In genomic region chr4:26636458-26636857, GRCh38 we compare ENCODE assay signal across 26 cellular contexts. TPM values are rescaled to one million over a fixed set of nuclear protein-coding genes. Genes with fewer than 3 reads are reported as not detected.
A peak's percentile ranks its signal among the peaks of the same experiment; 100 is the strongest.
DNase-seq lines count a peak whose midpoint lies in the region; ATAC-seq, FAIRE-seq and TF ChIP-seq lines count a peak whose summit lies in the region.
"Had no signal": no experiment of that assay in that cellular context is flagged by ENCODE, and none has a peak within 500 bp of the region (broad histone marks: within the 10 kb centered on the region; RNA-seq: fewer than 3 reads in every experiment).

No MANE protein-coding gene starts in this region.

- no peaks in the 10 kb centered on the region for H3K27me3 ChIP-seq in HepG2 (ENCODE audit: control insufficient read depth in 1 of 2, insufficient read depth in 2 of 2, low read length in 2 of 2)
- no peaks in the 10 kb centered on the region for H3K27me3 ChIP-seq in right lobe of liver
- H3K27me3 ChIP-seq in small intestine (ENCODE audit: control insufficient read depth in 2 of 2, insufficient read depth in 2 of 2, low read length in 2 of 2), result no peaks in the 10 kb centered on the region
- H3K27me3 ChIP-seq: BE2C; BLaER1 treated with 17β-estradiol and CSF1 and Interleukin-3, amounts not matched to agents 10 nM and 100 nM had no signal

- no peak for TF ChIP-seq CTCF in HepG2 (CRISPR knock-in tag; IDR thresholded peaks at IDR 0.05)
- no peak for TF ChIP-seq CTCF in right lobe of liver (IDR thresholded peaks at IDR 0.05)

- in situ Hi-C loops in HepG2 (cut with HindIII; ENCODE audit: extremely low pct_ligation_motif_present, low pct_unique_long_range_greater_than_20kb), result no loop called here

- TF ChIP-seq POLR2A in HepG2 (IDR thresholded peaks at IDR 0.05; ENCODE audit: insufficient read depth in 1 of 2, low read depth in 2 of 2, low read length in 2 of 2) (no peak), right lobe of liver (IDR thresholded peaks at IDR 0.05) (no peak)

- CTCF ChIA-PET in HepG2 (lab: Yijun Ruan, JAX; ENCODE audit: low intra/inter-chr PET ratio, low total read pairs), result no interaction called here

- no peak for TF ChIP-seq RAD21 in HepG2 (CRISPR knock-in tag; IDR thresholded peaks at IDR 0.05)

- H2AFZ ChIP-seq in HepG2 (ENCODE audit: low read length), result no peak overlapping the region
- H2AFZ ChIP-seq: GM23248 had no signal

- FAIRE-seq in HepG2 (lab: Jason Lieb, UNC) (no peak), colon (lab: Jason Lieb, UNC) (peak; percentile 78), islet of Langerhans (lab: Jason Lieb, UNC) (peak; percentile 92), small intestine (lab: Jason Lieb, UNC) (peak; percentile 81)
- FAIRE-seq: A549, D721Med, GM12878, H1 had no signal

- no peaks in the 10 kb centered on the region for H3K79me2 ChIP-seq in HepG2 (ENCODE audit: insufficient read depth, low read length)

- no peaks in the 10 kb centered on the region for H4K20me1 ChIP-seq in HepG2 (ENCODE audit: insufficient read depth, low read length)
- H4K20me1 ChIP-seq: BLaER1 treated with 17β-estradiol and CSF1 and Interleukin-3, amounts not matched to agents 10 nM and 100 nM had no signal

- intact Hi-C loops in HepG2 (cut with micrococcal nuclease; ENCODE audit: unreplicated experiment), result no loop called here
- intact Hi-C loops in right lobe of liver (cut with DNase I), result no loop called here

- H3K4me1 ChIP-seq in HepG2 (ENCODE audit: insufficient read depth, low read length) (no peaks in the 10 kb centered on the region), right lobe of liver (no peaks in the 10 kb centered on the region), small intestine (ENCODE audit: control insufficient read depth in 2 of 2, insufficient read depth in 1 of 2, low read depth in 1 of 2, low read length in 1 of 2) (no peaks in the 10 kb centered on the region)
- H3K4me1 ChIP-seq: A549; BE2C; BLaER1 treated with 17β-estradiol and CSF1 and Interleukin-3, amounts not matched to agents 10 nM and 100 nM had no signal

- no peak for DNase-seq in HepG2 (ENCODE audit: low spot score)
- DNase-seq in right lobe of liver, result no peak
- no peak for DNase-seq in small intestine
- DNase-seq in NCI-H82 (lab: John Stamatoyannopoulos, UW), result no peak
- DNase-seq: ACHN; AML-193; BE2C; CD4-positive, alpha-beta T cell; CD8-positive, alpha-beta memory T cell; DMS 273 treated with DMSO at 0.1 percent for 48 hours; DMS79; EL; GDM1; GM23248; H7; HCEC 1CT had no signal

- no peak overlapping the region for H3K9ac ChIP-seq in HepG2 (ENCODE audit: insufficient read depth, low read depth, low read length)
- H3K9ac ChIP-seq: BLaER1 treated with 17β-estradiol and CSF1 and Interleukin-3, amounts not matched to agents 10 nM and 100 nM; GM23248 had no signal

- TF ChIP-seq EP300 in HepG2 (IDR thresholded peaks at IDR 0.05; ENCODE audit: low read depth in 2 of 2, low read length in 2 of 2) (no peak), HepG2 (CRISPR knock-in tag; IDR thresholded peaks at IDR 0.05; ENCODE audit: borderline replicate concordance) (no peak)

- ATAC-seq in HepG2 (no peak), right lobe of liver (no peak), HG02885 (IDR thresholded peaks at IDR 0.05; ENCODE audit: poor library complexity, unreplicated experiment) (no peak), GM21447 (IDR thresholded peaks at IDR 0.05; ENCODE audit: unreplicated experiment) (no peak)
- ATAC-seq: A549, GM12878 had no signal

- H3K9me3 ChIP-seq in HepG2 (ENCODE audit: low read length), result no peaks in the 10 kb centered on the region
- H3K9me3 ChIP-seq in right lobe of liver, result no peaks in the 10 kb centered on the region
- no peaks in the 10 kb centered on the region for H3K9me3 ChIP-seq in small intestine (ENCODE audit: control insufficient read depth, low read depth)
- H3K9me3 ChIP-seq: A549, BE2C had no signal

- H3K36me3 ChIP-seq in HepG2 (replicated peaks in 1 of 2; ENCODE audit: control insufficient read depth in 1 of 2, insufficient read depth in 2 of 2, low read length in 2 of 2) (no peaks in the 10 kb centered on the region), right lobe of liver (no peaks in the 10 kb centered on the region), small intestine (ENCODE audit: control insufficient read depth in 2 of 2, insufficient read depth in 2 of 2, low read length in 2 of 2) (no peaks in the 10 kb centered on the region)

- no TSS peak for BruUV-seq in HepG2 (replicated peaks; lab: Mats Ljungman, UMichigan)

- H3K27ac ChIP-seq in HepG2 (ENCODE audit: extremely low read length, insufficient read depth, low read length), result no peak overlapping the region
- H3K27ac ChIP-seq in right lobe of liver, result no peak overlapping the region
- no peak overlapping the region for H3K27ac ChIP-seq in small intestine (ENCODE audit: low read depth in 1 of 2, low read length in 1 of 2)
- H3K27ac ChIP-seq: 22Rv1; A549; BLaER1 treated with 17β-estradiol and CSF1 and Interleukin-3, amounts not matched to agents 10 nM and 100 nM; GM23248 had no signal

- H3K4me2 ChIP-seq in HepG2 (ENCODE audit: low read depth, low read length), result no peak overlapping the region
- H3K4me2 ChIP-seq: A549; BLaER1 treated with 17β-estradiol and CSF1 and Interleukin-3, amounts not matched to agents 10 nM and 100 nM had no signal

- no peak overlapping the region for H3K4me3 ChIP-seq in HepG2 (replicated peaks in 1 of 3; ENCODE audit: insufficient read depth in 1 of 3, low read depth in 2 of 3, low read length in 3 of 3)
- H3K4me3 ChIP-seq in right lobe of liver, result no peak overlapping the region
- no peak overlapping the region for H3K4me3 ChIP-seq in small intestine (ENCODE audit: low read depth in 1 of 2, low read length in 2 of 2)
- H3K4me3 ChIP-seq: A549; BLaER1 treated with 17β-estradiol and CSF1 and Interleukin-3, amounts not matched to agents 10 nM and 100 nM; GM12878; GM23248 had no signal

- POLR2A ChIA-PET in HepG2 (lab: Yijun Ruan, JAX), result no interaction called here

TF ChIP-seq in HepG2, 621 proteins besides CTCF, POLR2A, EP300 and RAD21 (continues in another document):
- TF ChIP-seq NR1H2 (CRISPR knock-in tag; IDR thresholded peaks at IDR 0.05; ENCODE audit: borderline replicate concordance, low read depth) (no peak), ZNF572 (CRISPR knock-in tag; IDR thresholded peaks at IDR 0.05) (no peak)
- TF ChIP-seq, protein P1, sequence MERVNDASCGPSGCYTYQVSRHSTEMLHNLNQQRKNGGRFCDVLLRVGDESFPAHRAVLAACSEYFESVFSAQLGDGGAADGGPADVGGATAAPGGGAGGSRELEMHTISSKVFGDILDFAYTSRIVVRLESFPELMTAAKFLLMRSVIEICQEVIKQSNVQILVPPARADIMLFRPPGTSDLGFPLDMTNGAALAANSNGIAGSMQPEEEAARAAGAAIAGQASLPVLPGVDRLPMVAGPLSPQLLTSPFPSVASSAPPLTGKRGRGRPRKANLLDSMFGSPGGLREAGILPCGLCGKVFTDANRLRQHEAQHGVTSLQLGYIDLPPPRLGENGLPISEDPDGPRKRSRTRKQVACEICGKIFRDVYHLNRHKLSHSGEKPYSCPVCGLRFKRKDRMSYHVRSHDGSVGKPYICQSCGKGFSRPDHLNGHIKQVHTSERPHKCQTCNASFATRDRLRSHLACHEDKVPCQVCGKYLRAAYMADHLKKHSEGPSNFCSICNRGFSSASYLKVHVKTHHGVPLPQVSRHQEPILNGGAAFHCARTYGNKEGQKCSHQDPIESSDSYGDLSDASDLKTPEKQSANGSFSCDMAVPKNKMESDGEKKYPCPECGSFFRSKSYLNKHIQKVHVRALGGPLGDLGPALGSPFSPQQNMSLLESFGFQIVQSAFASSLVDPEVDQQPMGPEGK (CRISPR knock-in tag; IDR thresholded peaks at IDR 0.05), result no peak

RNA-seq across cellular contexts. Expression of gene TBC1D19, which starts 52.6 kb away (rescaled TPM):
- total RNA-seq in HepG2 (2016; rRNA removed; fragmentation: Illumina TruSeq; extraction: Trizol), result 3.5 and 3.6 TPM in 2 replicates
- 2.0 and 2.6 TPM in 2 replicates for total RNA-seq in HepG2 (2016; cell fraction: cytosol; rRNA removed; fragmentation: Illumina TruSeq; extraction: Trizol; ENCODE audit: low read depth)
- 3.5 and 3.6 TPM in 2 replicates for total RNA-seq in HepG2 (2016; cell fraction: insoluble cytoplasmic fraction; rRNA removed; fragmentation: Illumina TruSeq; extraction: Trizol)
- total RNA-seq in HepG2 (2016; cell fraction: membrane; rRNA removed; fragmentation: Illumina TruSeq; extraction: Trizol), result 1.8 and 2.2 TPM in 2 replicates
- 6.0 and 8.4 TPM in 2 replicates for total RNA-seq in HepG2 (2016; cell fraction: nucleus; rRNA removed; fragmentation: Illumina TruSeq; extraction: Trizol)
- polyA plus RNA-seq in HepG2 (2011; rRNA removed), result 1.3 and 1.6 TPM in 2 replicates
- 0.46 and 0.73 TPM in 2 replicates for polyA plus RNA-seq in HepG2 (2011; cell fraction: cytosol; rRNA removed)
- 1.8 and 2.5 TPM in 2 replicates for polyA plus RNA-seq in HepG2 (2011; cell fraction: nucleus; rRNA removed)
- 0.51 and 1.0 TPM in 2 replicates for polyA plus RNA-seq in HepG2 (2012)
- 0.84 and 0.85 TPM in 2 replicates for polyA plus RNA-seq in HepG2 (2016; cell fraction: cytosol; fragmentation: Illumina TruSeq; extraction: Trizol; ENCODE audit: low read depth)
- polyA plus RNA-seq in HepG2 (2016; cell fraction: insoluble cytoplasmic fraction; fragmentation: Illumina TruSeq; extraction: Trizol; ENCODE audit: low read depth), result 2.2 and 3.8 TPM in 2 replicates
- 0.68 and 0.78 TPM in 2 replicates for polyA plus RNA-seq in HepG2 (2016; cell fraction: membrane; fragmentation: Illumina TruSeq; extraction: Trizol; ENCODE audit: low read depth)
- polyA plus RNA-seq in HepG2 (2016; cell fraction: nucleus; fragmentation: Illumina TruSeq; extraction: Trizol; ENCODE audit: insufficient read depth, low read depth), result 2.7 and 3.1 TPM in 2 replicates
- polyA minus RNA-seq in HepG2 (2011; rRNA and poly(A)+ RNA removed; ENCODE audit: low replicate concordance), result 0.92 and 2.7 TPM in 2 replicates
- polyA minus RNA-seq in HepG2 (2011; cell fraction: cytosol; rRNA and poly(A)+ RNA removed), result 0.44 and 1.6 TPM in 2 replicates
- polyA minus RNA-seq in HepG2 (2011; cell fraction: nucleus; rRNA and poly(A)+ RNA removed), result 11.6 and 15.9 TPM in 2 replicates
- 1 to 10 TPM; 1.8 to 5.3 (median 2.4) TPM for total RNA-seq in right lobe of liver
- polyA plus RNA-seq in small intestine, result 1 to 10 TPM in 2 of 3 donors, not detected in 1; 1.1 to 2.1 TPM
